In the genomic region with DNA sequence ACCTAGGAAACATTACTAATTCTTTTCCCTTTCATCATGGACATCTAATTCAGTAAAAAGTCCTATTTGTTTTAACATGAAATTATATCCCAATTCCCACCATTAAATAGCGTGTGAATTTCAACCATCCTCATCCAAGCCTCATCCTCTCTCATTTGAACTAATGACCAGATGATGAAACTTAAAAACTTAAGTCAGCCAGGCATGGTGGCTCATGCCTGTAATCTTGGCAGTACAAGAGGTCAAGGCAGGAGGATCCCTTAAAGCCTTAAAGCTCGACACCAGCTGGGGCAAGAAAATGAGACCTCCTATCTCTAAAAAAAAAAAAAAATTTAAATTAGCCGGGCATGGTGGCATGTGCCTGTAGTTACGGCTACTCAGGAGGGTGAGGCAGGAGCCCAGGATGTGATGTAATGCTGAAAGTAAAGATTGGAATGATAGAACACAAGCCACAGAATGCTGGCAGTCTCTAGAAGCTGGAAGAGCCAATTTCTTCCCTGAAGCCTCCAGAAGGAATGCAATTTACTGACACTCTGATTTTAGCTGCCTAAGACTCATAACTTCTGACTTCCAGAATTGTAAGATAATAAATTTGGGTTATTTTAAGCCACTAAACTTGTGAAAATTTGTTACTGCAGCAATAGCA, we compare ENCODE assay signal across 19 cellular contexts. TPM values are rescaled to one million over a fixed set of nuclear protein-coding genes. Genes with fewer than 3 reads are reported as not detected.
DNase-seq lines count a peak whose midpoint lies in the region; ATAC-seq and TF ChIP-seq lines count a peak whose summit lies in the region.
"Had no signal": no experiment of that assay in that cellular context is flagged by ENCODE, and none has a peak within 500 bp of the region (broad histone marks: within the 10 kb centered on the region; RNA-seq: fewer than 3 reads in every experiment).

No MANE protein-coding gene starts in this region.

- H3K27ac ChIP-seq in right atrium auricular region: no peak overlapping the region
- H3K27ac ChIP-seq: A549, coronary artery, esophagus squamous epithelium, psoas muscle, transverse colon had no signal

- H3K4me1 ChIP-seq in right atrium auricular region: no peaks in the 10 kb centered on the region
- H3K4me1 ChIP-seq: A549, esophagus squamous epithelium, psoas muscle, transverse colon had no signal

- no peak overlapping the region for H3K4me3 ChIP-seq in right atrium auricular region
- no peak overlapping the region for H3K4me3 ChIP-seq in fibroblast of pulmonary artery (replicated peaks; ENCODE audit: low read depth, low read length)
- H3K4me3 ChIP-seq: A549, coronary artery, esophagus squamous epithelium, mucosa of descending colon, psoas muscle, transverse colon had no signal

- no peaks in the 10 kb centered on the region for H3K36me3 ChIP-seq in right atrium auricular region
- H3K36me3 ChIP-seq: esophagus squamous epithelium, transverse colon had no signal

- no peak for DNase-seq in Right ventricle myocardium superior
- DNase-seq in right atrium auricular region (ENCODE audit: low spot score): no peak
- peak; percentile 65 for DNase-seq in fibroblast of pulmonary artery (ENCODE audit: low read depth)
- peak; percentile 42 for DNase-seq in stromal cell of bone marrow (ENCODE audit: low read depth)
- no peak for DNase-seq in activated gamma-delta T cell treated with Interleukin-2 at 50 U/mL for 16 hours
- no peak for DNase-seq in LoVo (ENCODE audit: low spot score)
- DNase-seq: activated CD8-positive, alpha-beta memory T cell treated with anti-CD3 and anti-CD28 coated beads, Interleukin-2, amount 10 ng/mL, durations not matched to agents 7 days and 5 days; activated naive CD4-positive, alpha-beta T cell treated with anti-CD3 and anti-CD28 coated beads, Interleukin-2, amount 50 U/mL, for 16 hours; esophagus squamous epithelium; mucosa of descending colon; NCI-H146; NCI-H774; psoas muscle; transverse colon had no signal

- no peak for TF ChIP-seq CTCF in right atrium auricular region (IDR thresholded peaks at IDR 0.05)
- no peak for TF ChIP-seq CTCF in fibroblast of pulmonary artery (IDR thresholded peaks at IDR 0.05; ENCODE audit: low read length, missing control alignments)

- no peaks in the 10 kb centered on the region for H3K27me3 ChIP-seq in right atrium auricular region
- H3K27me3 ChIP-seq: esophagus squamous epithelium, transverse colon had no signal

- intact Hi-C loops in Right ventricle myocardium superior (cut with DNase I): no loop called here

- peak; percentile 61 for ATAC-seq in Right ventricle myocardium superior (ENCODE audit: poor library complexity)
- ATAC-seq in SK-N-SH treated with all-trans-retinoic acid at 6 μM for 48 hours: peak; percentile 75
- no peak for ATAC-seq in GM21423 (IDR thresholded peaks at IDR 0.05; ENCODE audit: unreplicated experiment)
- ATAC-seq: A549; activated CD8-positive, alpha-beta memory T cell treated with anti-CD3 and anti-CD28 coated beads, Interleukin-2, amount 10 ng/mL, durations not matched to agents 7 days and 5 days; mucosa of descending colon had no signal

- H3K9me3 ChIP-seq in right atrium auricular region: no peaks in the 10 kb centered on the region
- H3K9me3 ChIP-seq: A549, esophagus squamous epithelium, mucosa of descending colon, psoas muscle, transverse colon had no signal

TF ChIP-seq in SK-N-SH treated with all-trans-retinoic acid at 6 μM for 48 hours, 23 proteins besides CTCF, POLR2A, EP300 and RAD21:
- TF ChIP-seq ARNTL (CRISPR knock-in tag; IDR thresholded peaks at IDR 0.05; ENCODE audit: borderline replicate concordance, low read depth) (no peak), CSDC2 (CRISPR knock-in tag; IDR thresholded peaks at IDR 0.05) (peak; percentile 68; the same call in 1 of the 2 replicates), ISL1 (CRISPR knock-in tag; IDR thresholded peaks at IDR 0.05) (peak; percentile 62), ZNF565 (CRISPR knock-in tag; conservative IDR thresholded peaks at IDR 0.05; ENCODE audit: low read depth) (no peak)
- TF ChIP-seq, protein P1, sequence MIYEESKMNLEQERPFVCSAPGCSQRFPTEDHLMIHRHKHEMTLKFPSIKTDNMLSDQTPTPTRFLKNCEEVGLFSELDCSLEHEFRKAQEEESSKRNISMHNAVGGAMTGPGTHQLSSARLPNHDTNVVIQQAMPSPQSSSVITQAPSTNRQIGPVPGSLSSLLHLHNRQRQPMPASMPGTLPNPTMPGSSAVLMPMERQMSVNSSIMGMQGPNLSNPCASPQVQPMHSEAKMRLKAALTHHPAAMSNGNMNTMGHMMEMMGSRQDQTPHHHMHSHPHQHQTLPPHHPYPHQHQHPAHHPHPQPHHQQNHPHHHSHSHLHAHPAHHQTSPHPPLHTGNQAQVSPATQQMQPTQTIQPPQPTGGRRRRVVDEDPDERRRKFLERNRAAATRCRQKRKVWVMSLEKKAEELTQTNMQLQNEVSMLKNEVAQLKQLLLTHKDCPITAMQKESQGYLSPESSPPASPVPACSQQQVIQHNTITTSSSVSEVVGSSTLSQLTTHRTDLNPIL (CRISPR knock-in tag; IDR thresholded peaks at IDR 0.05; ENCODE audit: low read depth): peak; percentile 54; the same call in 1 of the 2 replicates

RNA-seq across cellular contexts. Expression of a gene that starts 27.1 kb away (rescaled TPM):
- not detected for total RNA-seq in Right ventricle myocardium superior
- not detected for total RNA-seq in right atrium auricular region
- total RNA-seq: activated CD8-positive, alpha-beta memory T cell treated with anti-CD3 and anti-CD28 coated beads, Interleukin-2, amount 10 ng/mL, durations not matched to agents 7 days and 5 days; mucosa of descending colon; psoas muscle; SK-MEL-5; transverse colon had no signal

RNA-seq across cellular contexts. Expression of a gene that starts 52.2 kb away (rescaled TPM):
- total RNA-seq in Right ventricle myocardium superior: 123 TPM
- total RNA-seq in right atrium auricular region: 100 to 1,000 TPM in 1 of 2 donors, 10 to 100 TPM in 1; 90.4 to 191 TPM

Comparison
In these comparisons a context has a peak if more than half of its experiments do, and no peak if none do; other contexts are left out.
1. DNase-seq: peak in fibroblast of pulmonary artery (single experiment) and stromal cell of bone marrow (single experiment); none in Right ventricle myocardium superior (single experiment), right atrium auricular region (single experiment), activated gamma-delta T cell treated with Interleukin-2 at 50 U/mL for 16 hours (single experiment) and LoVo (single experiment).